In the genomic region with DNA sequence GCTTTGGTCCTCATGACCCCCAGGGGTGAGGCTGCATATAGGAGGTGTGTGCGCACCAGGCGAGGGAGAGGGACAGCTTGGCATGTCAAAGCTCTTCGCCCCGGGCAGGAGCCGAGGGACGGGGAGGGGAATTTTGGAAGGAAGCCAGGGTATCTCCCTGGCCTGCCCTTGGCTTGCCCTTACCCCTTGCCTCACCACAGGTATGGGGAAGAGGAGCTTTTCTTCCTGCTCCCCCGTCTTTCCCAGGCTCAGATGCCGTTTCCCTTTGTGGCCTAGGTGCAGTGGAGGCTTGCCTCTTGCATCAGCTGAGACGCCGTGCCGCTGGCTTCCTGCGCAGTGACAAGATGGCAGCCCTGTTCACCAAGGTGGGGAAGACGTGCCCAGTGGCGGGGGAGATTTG, we compare ENCODE assay signal across 20 cellular contexts.
"Had no signal": no experiment of that assay in that cellular context is flagged by ENCODE, and none has a peak within 500 bp of the region (broad histone marks: within the 10 kb centered on the region; RNA-seq: fewer than 3 reads in every experiment).

No MANE protein-coding gene starts in this region.

- H3K9me3 Mint-ChIP-seq: endodermal cell; naive thymus-derived CD4-positive, alpha-beta T cell; nephron progenitor cell had no signal

- ATAC-seq: heart left ventricle; naive thymus-derived CD4-positive, alpha-beta T cell had no signal

- H3K4me1 Mint-ChIP-seq: endodermal cell had no signal

- DNase-seq: effector CD4-positive, alpha-beta T cell; endodermal cell; foreskin melanocyte; hippocampal formation; kidney glomerular epithelial cell; left ventricle myocardium inferior; naive thymus-derived CD4-positive, alpha-beta T cell; nephron progenitor cell; sigmoid colon; stimulated activated naive CD4-positive, alpha-beta T cell; stomach; substantia nigra; transverse colon had no signal

- H3K4me3 ChIP-seq: coronary artery, heart left ventricle, left ventricle myocardium inferior, right atrium auricular region, sigmoid colon, skin epidermis, stomach, thoracic aorta, transverse colon had no signal

- FAIRE-seq: endothelial cell of umbilical vein had no signal

- H3K36me3 ChIP-seq: transverse colon had no signal

- H3K4me3 Mint-ChIP-seq: endodermal cell; naive thymus-derived CD4-positive, alpha-beta T cell; nephron progenitor cell had no signal

- H3K9me3 ChIP-seq: heart left ventricle, left ventricle myocardium inferior, neutrophil, right atrium auricular region, sigmoid colon, stomach, thoracic aorta, transverse colon had no signal

- H3K27ac ChIP-seq: coronary artery, heart left ventricle, left ventricle myocardium inferior, neutrophil, right atrium auricular region, sigmoid colon, skin epidermis, stomach, thoracic aorta, transverse colon had no signal

- H3K27me3 Mint-ChIP-seq: naive thymus-derived CD4-positive, alpha-beta T cell had no signal
